Comparison of ENCODE assay signal across 8 cellular contexts in genomic region chr7:4479367-4480039, GRCh38.
A peak's percentile ranks its signal among the peaks of the same experiment; 100 is the strongest.
DNase-seq lines count a peak whose midpoint lies in the region; ATAC-seq and TF ChIP-seq lines count a peak whose summit lies in the region.
"Had no signal": no experiment of that assay in that cellular context is flagged by ENCODE, and none has a peak within 500 bp of the region (broad histone marks: within the 10 kb centered on the region; RNA-seq: fewer than 3 reads in every experiment).

No MANE protein-coding gene starts in this region.

- no peak overlapping the region for H3K27ac ChIP-seq in OCI-LY1 (ENCODE audit: low read depth, low read length, poor library complexity, severe bottlenecking)
- H3K27ac ChIP-seq: neutrophil had no signal

- H3F3A ChIP-seq in OCI-LY1 (ENCODE audit: insufficient read depth, low read length) = no peaks in the 10 kb centered on the region

- no peaks in the 10 kb centered on the region for H3K79me2 ChIP-seq in OCI-LY1 (ENCODE audit: insufficient read depth, low read length)

- no peaks in the 10 kb centered on the region; the same call in 1 of the 2 replicates for H3K9me3 ChIP-seq in OCI-LY1 (ENCODE audit: low read length)
- H3K9me3 ChIP-seq: neutrophil had no signal

- no peak overlapping the region for H3K4me3 ChIP-seq in GM06990 (replicated peaks; ENCODE audit: low read depth, low read length)
- H3K4me3 ChIP-seq in OCI-LY1 (ENCODE audit: low read depth, low read length, poor library complexity, severe bottlenecking) = no peak overlapping the region

- H3K4me1 ChIP-seq in OCI-LY1 (ENCODE audit: insufficient read depth, low read length, severe bottlenecking) = no peaks in the 10 kb centered on the region

- no peaks in the 10 kb centered on the region for H3K27me3 ChIP-seq in GM06990 (replicated peaks; ENCODE audit: control insufficient read depth, insufficient read depth, low read length)
- no peaks in the 10 kb centered on the region for H3K27me3 ChIP-seq in OCI-LY1 (ENCODE audit: insufficient read depth, low read length)
- H3K27me3 ChIP-seq: neutrophil had no signal

- ATAC-seq in HG03439 (IDR thresholded peaks at IDR 0.05; ENCODE audit: unreplicated experiment) (no peak), GM21576 (IDR thresholded peaks at IDR 0.05; ENCODE audit: unreplicated experiment) (no peak)

- peak; percentile 25 for TF ChIP-seq CTCF in GM06990 (IDR thresholded peaks at IDR 0.05; ENCODE audit: insufficient read depth, low read length, poor library complexity, severe bottlenecking)
- TF ChIP-seq CTCF in OCI-LY1 (IDR thresholded peaks at IDR 0.05; ENCODE audit: low read length) = peak; percentile 69

- H3K9ac ChIP-seq in OCI-LY1 (ENCODE audit: low read length) = no peak overlapping the region

- H2AFZ ChIP-seq in OCI-LY1 (ENCODE audit: low read length) = no peak overlapping the region

- no peaks in the 10 kb centered on the region for H4K20me1 ChIP-seq in OCI-LY1 (ENCODE audit: insufficient read depth, low read length)

- H3K36me3 ChIP-seq in GM06990 (ENCODE audit: control insufficient read depth, insufficient read depth, low read length) (no peaks in the 10 kb centered on the region), OCI-LY1 (ENCODE audit: insufficient read depth, low read length) (no peaks in the 10 kb centered on the region)
- H3K36me3 ChIP-seq: neutrophil had no signal

- no peak overlapping the region for H3K4me2 ChIP-seq in OCI-LY1 (ENCODE audit: low read length)

- DNase-seq in GM06990 (ENCODE audit: extremely low read depth, insufficient read length) = no peak
- peak; percentile 33 for DNase-seq in KG1 (lab: John Stamatoyannopoulos, UW)
- DNase-seq in ecto neural progenitor cell (ENCODE audit: low spot score) = peak; percentile 69
- DNase-seq in non-pigmented ciliary epithelial cell (ENCODE audit: low read depth) = peak; percentile 26

- no peaks in the 10 kb centered on the region for H3K9me2 ChIP-seq in OCI-LY1 (ENCODE audit: low read depth, low read length)
